In the genomic region with DNA sequence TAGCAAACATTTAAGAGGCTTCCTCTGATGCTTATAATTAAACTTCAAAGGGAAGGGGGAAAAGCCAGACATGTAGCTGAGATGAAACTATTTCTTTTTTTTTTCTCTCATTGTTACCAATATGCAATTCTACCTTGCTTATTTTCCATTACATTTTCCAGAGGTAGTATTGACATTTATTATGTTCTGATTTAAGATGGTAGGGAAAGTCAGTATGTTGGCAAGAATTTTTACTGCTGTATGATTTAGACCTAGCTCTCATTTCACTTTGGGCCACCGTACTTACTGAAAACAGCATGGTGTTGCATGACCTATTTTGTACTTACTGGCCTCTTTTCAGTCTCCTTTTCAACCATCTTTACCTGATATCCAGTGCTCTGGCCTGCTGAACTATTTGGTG, we compare ENCODE assay signal across 32 cellular contexts.
"Had no signal": no experiment of that assay in that cellular context is flagged by ENCODE, and none has a peak within 500 bp of the region (broad histone marks: within the 10 kb centered on the region; RNA-seq: fewer than 3 reads in every experiment).

No MANE protein-coding gene starts in this region.

- H3K36me3 ChIP-seq: brain microvascular endothelial cell, Peyer's patch, WERI-Rb-1 had no signal

- ATAC-seq: activated CD8-positive, alpha-beta T cell treated with anti-CD3 and anti-CD28 coated beads for 36 hours; activated T-cell treated with anti-CD3 and anti-CD28 coated beads, Interleukin-2, amount 50 U/mL, for 72 hours; activated T-helper 17 cell treated with anti-CD3 and anti-CD28 coated beads, Interleukin-2, amount 50 U/mL, for 72 hours had no signal

- H3K4me1 ChIP-seq: Peyer's patch had no signal

- H3K27ac ChIP-seq: brain microvascular endothelial cell, KMS-11, Peyer's patch, RWPE1, WERI-Rb-1 had no signal

- H3K4me3 ChIP-seq: Peyer's patch had no signal

- DNase-seq: activated CD4-positive, alpha-beta T cell treated with anti-CD3 and anti-CD28 coated beads for 1 hour; activated CD4-positive, alpha-beta T cell treated with anti-CD3 and anti-CD28 coated beads for 48 hours; activated CD4-positive, CD25-positive, alpha-beta regulatory T cell; activated CD8-positive, alpha-beta T cell treated with anti-CD3 and anti-CD28 coated beads for 36 hours; activated effector memory CD4-positive, alpha-beta T cell treated with anti-CD3 and anti-CD28 coated beads, Interleukin-2, amount 50 U/mL, for 16 hours; activated naive CD4-positive, alpha-beta T cell; activated naive CD4-positive, alpha-beta T cell treated with anti-CD3 and anti-CD28 coated beads, Interleukin-2, amount 50 U/mL, for 16 hours; activated naive CD8-positive, alpha-beta T cell treated with anti-CD3 and anti-CD28 coated beads for 36 hours; activated T-cell treated with anti-CD3 and anti-CD28 coated beads, Interleukin-2, amount 50 U/mL, for 1 hour; activated T-cell treated with anti-CD3 and anti-CD28 coated beads, Interleukin-2, amount 50 U/mL, for 72 hours; amniotic stem cell; aorta; brain microvascular endothelial cell; central memory CD4-positive, alpha-beta T cell; NCI-H1105 treated with DMSO at 0.1 percent for 48 hours; NCI-H1436; NCI-H1694; NCI-H2081 treated with DMSO at 0.1 percent for 48 hours; NCI-H226; NCI-H446 treated with DMSO at 0.1 percent for 48 hours; NCI-H524; NCI-H69; Peyer's patch; Right ventricle myocardium superior; SW 1271; T-helper 1 cell; T-helper 2 cell; T-helper 9 cell; WERI-Rb-1 had no signal

- H3K27me3 ChIP-seq: brain microvascular endothelial cell, Peyer's patch had no signal

- H3K9ac ChIP-seq: KMS-11 had no signal

- H3K9me3 ChIP-seq: Peyer's patch had no signal
